11 cellular contexts compared by ENCODE assay signal in the genomic region with DNA sequence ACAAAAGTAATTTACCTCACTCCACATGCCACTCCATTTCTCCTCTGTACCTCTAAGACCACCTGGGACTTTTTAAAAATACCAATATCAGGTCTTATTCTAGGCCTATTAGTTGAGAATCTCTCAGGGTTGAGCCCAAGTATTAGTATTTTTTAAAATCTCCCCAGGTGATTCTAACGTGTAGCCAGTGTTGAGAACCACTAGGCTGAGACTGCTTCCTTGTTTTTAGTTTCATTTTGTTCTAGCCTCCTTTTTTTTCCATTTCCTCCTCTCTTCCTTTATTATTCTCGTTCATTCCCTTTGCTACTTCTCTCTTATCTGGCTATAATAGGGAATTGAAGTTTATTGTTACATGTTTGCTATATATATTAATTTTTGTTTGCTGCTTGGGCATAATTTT.
A peak's percentile ranks its signal among the peaks of the same experiment; 100 is the strongest.
DNase-seq lines count a peak whose midpoint lies in the region; ATAC-seq and TF ChIP-seq lines count a peak whose summit lies in the region.
"Had no signal": no experiment of that assay in that cellular context is flagged by ENCODE, and none has a peak within 500 bp of the region (broad histone marks: within the 10 kb centered on the region; RNA-seq: fewer than 3 reads in every experiment).

No MANE protein-coding gene starts in this region.

- CTCF ChIA-PET in activated naive CD4-positive, alpha-beta T cell treated with anti-CD3 and anti-CD28 coated beads for 36 hours (lab: Charles Lee): no interaction called here

- ATAC-seq in HG02610 (IDR thresholded peaks at IDR 0.05; ENCODE audit: unreplicated experiment) (no peak), HG03565 (IDR thresholded peaks at IDR 0.05; ENCODE audit: unreplicated experiment) (no peak)

- no peaks in the 10 kb centered on the region for H3K9me2 ChIP-seq in OCI-LY1 (ENCODE audit: low read depth, low read length)

- H3K4me1 ChIP-seq in OCI-LY1 (ENCODE audit: insufficient read depth, low read length, severe bottlenecking) (peaks cover 31% of the 10 kb centered on the region), thymus (ENCODE audit: control insufficient read depth, insufficient read depth, low read length) (peaks cover 16% of the 10 kb centered on the region)

- H3K27ac Mint-ChIP-seq in activated naive CD4-positive, alpha-beta T cell treated with anti-CD3 and anti-CD28 coated beads for 36 hours: peak overlapping the region; percentile 51
- H3K27ac Mint-ChIP-seq: H9 had no signal

- H3K9me3 ChIP-seq in OCI-LY1 (ENCODE audit: low read length) (no peaks in the 10 kb centered on the region), thymus (ENCODE audit: control insufficient read depth) (no peaks in the 10 kb centered on the region)

- peaks cover 34% of the 10 kb centered on the region for H3K4me1 Mint-ChIP-seq in activated naive CD4-positive, alpha-beta T cell treated with anti-CD3 and anti-CD28 coated beads for 36 hours (ENCODE audit: low read depth)
- H3K4me1 Mint-ChIP-seq: H9 had no signal

- no peak for DNase-seq in activated naive CD4-positive, alpha-beta T cell treated with anti-CD3 and anti-CD28 coated beads for 36 hours
- DNase-seq in activated naive CD4-positive, alpha-beta T cell treated with Interleukin-2 at 50 U/mL for 16 hours: no peak
- DNase-seq in central memory CD4-positive, alpha-beta T cell: peak; percentile 10
- DNase-seq in cerebellar cortex (ENCODE audit: low spot score): no peak
- DNase-seq: H9, NCI-H446 treated with DMSO at 0.1 percent for 48 hours had no signal

- no peaks in the 10 kb centered on the region for H3K36me3 Mint-ChIP-seq in activated naive CD4-positive, alpha-beta T cell treated with anti-CD3 and anti-CD28 coated beads for 36 hours (ENCODE audit: low read depth)

- H3K27ac ChIP-seq in OCI-LY1 (ENCODE audit: low read depth, low read length, poor library complexity, severe bottlenecking) (peak overlapping the region; percentile 46), thymus (ENCODE audit: low read depth) (peak overlapping the region; percentile 37)
- H3K27ac ChIP-seq: RWPE1 had no signal

- H3K27me3 Mint-ChIP-seq in activated naive CD4-positive, alpha-beta T cell treated with anti-CD3 and anti-CD28 coated beads for 36 hours (ENCODE audit: low read depth): no peaks in the 10 kb centered on the region

- H3F3A ChIP-seq in OCI-LY1 (ENCODE audit: insufficient read depth, low read length): no peaks in the 10 kb centered on the region

- H3K4me3 ChIP-seq in OCI-LY1 (ENCODE audit: low read depth, low read length, poor library complexity, severe bottlenecking) (peak overlapping the region; percentile 21), thymus (ENCODE audit: low read length) (peak overlapping the region; percentile 25)

- no peaks in the 10 kb centered on the region for H4K20me1 ChIP-seq in OCI-LY1 (ENCODE audit: insufficient read depth, low read length)

- H3K9me3 Mint-ChIP-seq in activated naive CD4-positive, alpha-beta T cell treated with anti-CD3 and anti-CD28 coated beads for 36 hours: peaks cover 3% of the 10 kb centered on the region
- H3K9me3 Mint-ChIP-seq: H9 had no signal

- 3% methylated on average over 2 of the region's 2 CpGs for WGBS in thymus

- no peaks in the 10 kb centered on the region for H3K36me3 ChIP-seq in OCI-LY1 (ENCODE audit: insufficient read depth, low read length)
- H3K36me3 ChIP-seq in thymus (ENCODE audit: control insufficient read depth, insufficient read depth): no peaks in the 10 kb centered on the region

- no peak overlapping the region; the same call in 1 of the 2 replicates for H3K9ac ChIP-seq in OCI-LY1 (ENCODE audit: low read length)

- TF ChIP-seq CTCF in OCI-LY1 (IDR thresholded peaks at IDR 0.05; ENCODE audit: low read length): no peak

- H3K79me2 ChIP-seq in OCI-LY1 (ENCODE audit: insufficient read depth, low read length): no peaks in the 10 kb centered on the region

- no peak overlapping the region for H3K4me3 Mint-ChIP-seq in activated naive CD4-positive, alpha-beta T cell treated with anti-CD3 and anti-CD28 coated beads for 36 hours
- H3K4me3 Mint-ChIP-seq: H9 had no signal

- H3K27me3 ChIP-seq in OCI-LY1 (ENCODE audit: insufficient read depth, low read length) (no peaks in the 10 kb centered on the region), thymus (ENCODE audit: control insufficient read depth, insufficient read depth) (no peaks in the 10 kb centered on the region)

- intact Hi-C loops in activated naive CD4-positive, alpha-beta T cell treated with anti-CD3 and anti-CD28 coated beads for 36 hours (cut with micrococcal nuclease): loop anchor here (1.0 to 5.0 kb wide), 4 partner anchors 9 to 1517 kb away; a partner anchor contains a TSS

- peak overlapping the region; percentile 88 for H2AFZ ChIP-seq in OCI-LY1 (ENCODE audit: low read length)

- H3K4me2 ChIP-seq in OCI-LY1 (ENCODE audit: low read length): peak overlapping the region; percentile 49
